17 cellular contexts compared by ENCODE assay signal in genomic region chr2:21165350-21165749, GRCh38. TPM values are rescaled to one million over a fixed set of nuclear protein-coding genes. Genes with fewer than 3 reads are reported as not detected.
DNase-seq lines count a peak whose midpoint lies in the region; ATAC-seq and TF ChIP-seq lines count a peak whose summit lies in the region.
"Had no signal": no experiment of that assay in that cellular context is flagged by ENCODE, and none has a peak within 500 bp of the region (broad histone marks: within the 10 kb centered on the region; RNA-seq: fewer than 3 reads in every experiment).

No MANE protein-coding gene starts in this region.

- H3K36me3 ChIP-seq in PC-3 (ENCODE audit: low read depth, low read length) = no peaks in the 10 kb centered on the region
- H3K36me3 ChIP-seq in H7 (replicated peaks; ENCODE audit: control insufficient read depth, insufficient read depth, low read length) = no peaks in the 10 kb centered on the region
- H3K36me3 ChIP-seq: pancreas, thyroid gland had no signal

- H3K9me3 ChIP-seq in PC-3 (ENCODE audit: low read length) = no peaks in the 10 kb centered on the region
- H3K9me3 ChIP-seq: pancreas, thyroid gland had no signal

- H2AFZ ChIP-seq in PC-3 (ENCODE audit: low read length) = no peak overlapping the region

- H3K9me3 Mint-ChIP-seq in activated T-helper 17 cell treated with anti-CD3 and anti-CD28 coated beads, Interleukin-2, amount 50 U/mL, for 72 hours = no peaks in the 10 kb centered on the region

- H3K4me2 ChIP-seq in PC-3 (ENCODE audit: low read length) = no peak overlapping the region

- H3K36me3 Mint-ChIP-seq in activated T-helper 17 cell treated with anti-CD3 and anti-CD28 coated beads, Interleukin-2, amount 50 U/mL, for 72 hours (ENCODE audit: low read depth) = no peaks in the 10 kb centered on the region
- H3K36me3 Mint-ChIP-seq: activated naive CD8-positive, alpha-beta T cell treated with anti-CD3 and anti-CD28 coated beads, Interleukin-2, amount 10 ng/mL, durations not matched to agents 7 days and 5 days had no signal

- H3K27me3 ChIP-seq in PC-3 (ENCODE audit: low read length) = no peaks in the 10 kb centered on the region
- H3K27me3 ChIP-seq in H7 (ENCODE audit: control insufficient read depth, insufficient read depth, low read length) = no peaks in the 10 kb centered on the region
- H3K27me3 ChIP-seq: thyroid gland had no signal

- no peak overlapping the region for H3K27ac ChIP-seq in PC-3 (ENCODE audit: low read length)
- H3K27ac ChIP-seq: coronary artery, pancreas, thyroid gland had no signal

- no peaks in the 10 kb centered on the region for H3K4me1 ChIP-seq in PC-3 (ENCODE audit: insufficient read depth, low read length)
- H3K4me1 ChIP-seq: pancreas, thyroid gland had no signal

- no peak overlapping the region for H3K27ac Mint-ChIP-seq in activated T-helper 17 cell treated with anti-CD3 and anti-CD28 coated beads, Interleukin-2, amount 50 U/mL, for 72 hours
- H3K27ac Mint-ChIP-seq: activated naive CD8-positive, alpha-beta T cell treated with anti-CD3 and anti-CD28 coated beads, Interleukin-2, amount 10 ng/mL, durations not matched to agents 7 days and 5 days had no signal

- peak; percentile 51 for TF ChIP-seq CTCF in PC-3 (conservative IDR thresholded peaks at IDR 0.05; ENCODE audit: low read depth, low read length)
- TF ChIP-seq CTCF in epithelial cell of esophagus (IDR thresholded peaks at IDR 0.05; ENCODE audit: insufficient read depth, low read depth, low read length, missing control alignments) = no peak

- H3K9ac ChIP-seq in PC-3 (ENCODE audit: low read length) = no peak overlapping the region

- intact Hi-C loops in PC-3 (cut with micrococcal nuclease) = no loop called here

- ATAC-seq in PC-3 = no peak
- ATAC-seq in activated T-helper 17 cell treated with anti-CD3 and anti-CD28 coated beads, Interleukin-2, amount 50 U/mL, for 72 hours (replicated peaks) = no peak
- ATAC-seq: pancreas had no signal

- no peaks in the 10 kb centered on the region for H3F3A ChIP-seq in PC-3 (ENCODE audit: low read length, unreplicated experiment)

- H4K20me1 ChIP-seq in PC-3 (ENCODE audit: low read length) = no peaks in the 10 kb centered on the region

- DNase-seq in NCI-H2171 treated with DMSO at 0.1 percent for 48 hours (lab: John Stamatoyannopoulos, UW) (peak; percentile 15), NCI-H2171 (lab: John Stamatoyannopoulos, UW) (no peak), PC-3 (peak; percentile 5), epithelial cell of esophagus (ENCODE audit: low read depth) (peak; percentile 2), renal cortical epithelial cell (ENCODE audit: low read depth) (peak; percentile 3), OCI-M2 (lab: John Stamatoyannopoulos, UW; ENCODE audit: unreplicated experiment) (no peak), H7 (no peak)
- DNase-seq: activated CD8-positive, alpha-beta memory T cell treated with anti-CD3 and anti-CD28 coated beads, Interleukin-2, amount 50 U/mL, for 4 hours; activated naive CD8-positive, alpha-beta T cell treated with anti-CD3 and anti-CD28 coated beads, Interleukin-2, amount 10 ng/mL, durations not matched to agents 7 days and 5 days; NCI-H1092; NCI-H446; pancreas; SIG-M5; thyroid gland had no signal

- H3K4me3 ChIP-seq in PC-3 (ENCODE audit: low read length) (no peak overlapping the region), epithelial cell of esophagus (ENCODE audit: low read length) (no peak overlapping the region), H7 (ENCODE audit: insufficient read depth, low read depth, low read length) (no peak overlapping the region)
- H3K4me3 ChIP-seq: coronary artery, pancreas, thyroid gland had no signal

- no peaks in the 10 kb centered on the region for H3K9me2 ChIP-seq in PC-3 (replicated peaks; ENCODE audit: low read length)

- CTCF ChIA-PET in PC-3 (lab: Charles Lee) = no interaction called here

- no peak overlapping the region for H3K4me3 Mint-ChIP-seq in activated T-helper 17 cell treated with anti-CD3 and anti-CD28 coated beads, Interleukin-2, amount 50 U/mL, for 72 hours
- H3K4me3 Mint-ChIP-seq: activated naive CD8-positive, alpha-beta T cell treated with anti-CD3 and anti-CD28 coated beads, Interleukin-2, amount 10 ng/mL, durations not matched to agents 7 days and 5 days had no signal

- H3K79me2 ChIP-seq in PC-3 (ENCODE audit: low read length) = no peaks in the 10 kb centered on the region

- H3K27me3 Mint-ChIP-seq in activated T-helper 17 cell treated with anti-CD3 and anti-CD28 coated beads, Interleukin-2, amount 50 U/mL, for 72 hours = no peaks in the 10 kb centered on the region
- H3K27me3 Mint-ChIP-seq: activated naive CD8-positive, alpha-beta T cell treated with anti-CD3 and anti-CD28 coated beads, Interleukin-2, amount 10 ng/mL, durations not matched to agents 7 days and 5 days had no signal

- POLR2A ChIA-PET in PC-3 (lab: Charles Lee; ENCODE audit: unreplicated experiment) = no interaction called here

- H3K4me1 Mint-ChIP-seq in activated T-helper 17 cell treated with anti-CD3 and anti-CD28 coated beads, Interleukin-2, amount 50 U/mL, for 72 hours = no peaks in the 10 kb centered on the region
- H3K4me1 Mint-ChIP-seq: activated naive CD8-positive, alpha-beta T cell treated with anti-CD3 and anti-CD28 coated beads, Interleukin-2, amount 10 ng/mL, durations not matched to agents 7 days and 5 days had no signal

- no TSS peak for BruUV-seq in PC-3 (replicated peaks; lab: Mats Ljungman, UMichigan)

RNA-seq across cellular contexts. Expression of gene TDRD15, which starts 41.6 kb away (rescaled TPM):
- not detected in 2 replicates for total RNA-seq in PC-3 (2014; rRNA removed)
- not detected in 2 replicates for total RNA-seq in renal cortical epithelial cell
- not detected in 2 replicates for total RNA-seq in H7 (2014; rRNA removed; shearing (Covaris generic))
- total RNA-seq in activated T-helper 17 cell treated with anti-CD3 and anti-CD28 coated beads, Interleukin-2, amount 50 U/mL, for 72 hours = under 1 TPM in 1 of 2 donors, not detected in 1; 0.13 TPM
- total RNA-seq: HT-29, pancreas had no signal

Comparison
In these comparisons a context has a peak if more than half of its experiments do, and no peak if none do; other contexts are left out.
1. DNase-seq: peak in NCI-H2171 treated with DMSO at 0.1 percent for 48 hours (single experiment), PC-3 (single experiment), epithelial cell of esophagus (single experiment) and renal cortical epithelial cell (single experiment); none in NCI-H2171 (single experiment), OCI-M2 (single experiment) and H7 (single experiment).